18 cellular contexts compared by ENCODE assay signal in genomic region chr1:12715896-12716437, GRCh38. TPM values are rescaled to one million over a fixed set of nuclear protein-coding genes. Genes with fewer than 3 reads are reported as not detected.
"Had no signal": no experiment of that assay in that cellular context is flagged by ENCODE, and none has a peak within 500 bp of the region (broad histone marks: within the 10 kb centered on the region; RNA-seq: fewer than 3 reads in every experiment).

AADACL3 (plus strand) TSS chr1:12716110; CDS start chr1:12716177, 67 bp downstream.

- H3K9ac ChIP-seq: parathyroid adenoma had no signal

- H3K27ac ChIP-seq: dorsolateral prefrontal cortex, esophagus squamous epithelium, parathyroid adenoma, upper lobe of right lung had no signal

- H2AFZ ChIP-seq: parathyroid adenoma had no signal

- H3K9me3 ChIP-seq: esophagus squamous epithelium, upper lobe of right lung had no signal

- ATAC-seq: SK-N-SH treated with all-trans-retinoic acid at 6 μM for 48 hours, upper lobe of right lung had no signal

- DNase-seq: activated CD4-positive, alpha-beta T cell treated with anti-CD3 and anti-CD28 coated beads for 1 hour; activated CD4-positive, alpha-beta T cell treated with anti-CD3 and anti-CD28 coated beads, Interleukin-2, amount 50 U/mL, for 4 hours; activated naive CD4-positive, alpha-beta T cell treated with anti-CD3 and anti-CD28 coated beads, Interleukin-2, amount 10 ng/mL, durations not matched to agents 7 days and 5 days; dorsolateral prefrontal cortex; esophagus squamous epithelium; glutamatergic neuron; naive B cell; stimulated activated CD4-positive, alpha-beta T cell treated with anti-CD3 and anti-CD28 coated beads, Interleukin-2, amount 100 ng/mL, for 48 hours; stimulated activated naive CD4-positive, alpha-beta T cell; T-helper 1 cell; T1000; upper lobe of right lung had no signal

- H3K36me3 ChIP-seq: esophagus squamous epithelium, upper lobe of right lung had no signal

- H3K4me1 ChIP-seq: esophagus squamous epithelium, parathyroid adenoma, upper lobe of right lung had no signal

- H3K4me3 ChIP-seq: dorsolateral prefrontal cortex, esophagus squamous epithelium, lung, upper lobe of right lung had no signal

- H3K27me3 ChIP-seq: dorsolateral prefrontal cortex, upper lobe of right lung had no signal

RNA-seq across cellular contexts. Expression of gene AADACL3, which starts in this region (rescaled TPM):
- total RNA-seq: dorsolateral prefrontal cortex, esophagus squamous epithelium, fibroblast of villous mesenchyme, lung, mononuclear cell, skeletal muscle tissue, upper lobe of right lung had no signal
- polyA plus RNA-seq: lung had no signal
